ENCODE assay signal across 8 cellular contexts in genomic region chr1:30718636-30719405, GRCh38. TPM values are rescaled to one million over a fixed set of nuclear protein-coding genes. Genes with fewer than 3 reads are reported as not detected.
DNase-seq lines count a peak whose midpoint lies in the region; ATAC-seq and TF ChIP-seq lines count a peak whose summit lies in the region.

No MANE protein-coding gene starts in this region.

- H3K4me2 ChIP-seq in PC-9: peak overlapping the region; percentile 88

- no peaks in the 10 kb centered on the region for H3K27me3 ChIP-seq in PC-9 (ENCODE audit: insufficient read depth, low read depth)
- H3K27me3 ChIP-seq in esophagus squamous epithelium: no peaks in the 10 kb centered on the region

- peak; percentile 55 for ATAC-seq in GM19452 (IDR thresholded peaks at IDR 0.05; ENCODE audit: unreplicated experiment)
- ATAC-seq in naive thymus-derived CD8-positive, alpha-beta T cell: peak; percentile 68 to 69
- peak; percentile 70 to 77 for ATAC-seq in stimulated activated naive B cell treated with anti-CD40 and anti-IgM and Interleukin-4, amounts not matched to agents 10 μg/mL and 1 μg/mL and 100 μg/mL, for 72 hours (replicated peaks)

- no peaks in the 10 kb centered on the region for H3K9me3 ChIP-seq in PC-9 (ENCODE audit: insufficient read depth, low read depth)
- H3K9me3 ChIP-seq in esophagus squamous epithelium: peaks cover 0 to 8% (median 6%) of the 10 kb centered on the region in 3 donors

- WGBS in esophagus squamous epithelium, 2 donors: no CpG with 5 or more reads among the region's 66 CpGs

- H4K20me1 ChIP-seq in PC-9 (ENCODE audit: insufficient read depth): no peaks in the 10 kb centered on the region; the same call in 1 of the 2 replicates

- TF ChIP-seq POLR2A in esophagus squamous epithelium (IDR thresholded peaks at IDR 0.05): peak in 3 of 4 donors; percentile 81 to 96 (median 88)

- H3K27ac Mint-ChIP-seq in naive thymus-derived CD8-positive, alpha-beta T cell: peak overlapping the region; percentile 72 to 98 (median 96)
- peak overlapping the region; percentile 99 for H3K27ac Mint-ChIP-seq in stimulated activated naive B cell treated with anti-CD40 and anti-IgM and Interleukin-4, amounts not matched to agents 10 μg/mL and 1 μg/mL and 100 μg/mL, for 72 hours

- H3K4me1 ChIP-seq in PC-9 (replicated peaks; ENCODE audit: insufficient read depth) (0 out of 2 replicates have a peak, but pooled peaks cover 5% of the 10 kb centered on the region), esophagus squamous epithelium (peaks cover 0 to 34% (median 7%) of the 10 kb centered on the region in 3 donors)

- H3F3A ChIP-seq in PC-9 (ENCODE audit: insufficient read depth, low read depth): no peaks in the 10 kb centered on the region

- CTCF ChIA-PET in PC-9 (lab: Charles Lee): interaction anchor here (0.6 to 3.3 kb wide), 10 partner anchors 39 to 1070 kb away, joined by 3 to 84 read pairs (median 4); no protein-coding TSS in a partner anchor

- no peaks in the 10 kb centered on the region for H3K36me3 ChIP-seq in PC-9 (ENCODE audit: low read depth)
- H3K36me3 ChIP-seq in esophagus squamous epithelium: peaks cover 0 to 13% (median 0%) of the 10 kb centered on the region in 3 donors

- H3K4me1 Mint-ChIP-seq in naive thymus-derived CD8-positive, alpha-beta T cell: peaks cover 12 to 53% (median 49%) of the 10 kb centered on the region in 4 donors
- peaks cover 30 to 53% of the 10 kb centered on the region in 2 donors for H3K4me1 Mint-ChIP-seq in stimulated activated naive B cell treated with anti-CD40 and anti-IgM and Interleukin-4, amounts not matched to agents 10 μg/mL and 1 μg/mL and 100 μg/mL, for 72 hours

- no TSS peak for BruUV-seq in PC-9 (replicated peaks; lab: Mats Ljungman, UMichigan)

- peaks cover 0 to 3% (median 0%) of the 10 kb centered on the region in 9 donors for H3K9me3 Mint-ChIP-seq in naive thymus-derived CD8-positive, alpha-beta T cell
- peaks cover 0 to 5% of the 10 kb centered on the region in 2 donors for H3K9me3 Mint-ChIP-seq in stimulated activated naive B cell treated with anti-CD40 and anti-IgM and Interleukin-4, amounts not matched to agents 10 μg/mL and 1 μg/mL and 100 μg/mL, for 72 hours

- H3K9me2 ChIP-seq in PC-9 (ENCODE audit: insufficient read depth): no peaks in the 10 kb centered on the region

- DNase-seq in CMK (ENCODE audit: low read depth) (peak; percentile 93), HPDE6-E6E7 (ENCODE audit: extremely low spot score) (peak; percentile 86), PC-9 (peak; percentile 79 to 96), esophagus squamous epithelium (lab: John Stamatoyannopoulos, UW) (peak; percentile 50)
- DNase-seq in activated T-cell treated with anti-CD3 and anti-CD28 coated beads, Interleukin-2, amount 50 U/mL, for 48 hours: peak; percentile 94
- DNase-seq in naive thymus-derived CD8-positive, alpha-beta T cell: peak; percentile 79 to 98 (median 89)
- DNase-seq in stimulated activated naive B cell treated with anti-CD40 and anti-IgM and Interleukin-4, amounts not matched to agents 10 μg/mL and 1 μg/mL and 100 μg/mL, for 72 hours: peak; percentile 94

- H3K36me3 Mint-ChIP-seq in naive thymus-derived CD8-positive, alpha-beta T cell: peaks cover 0 to 16% (median 4%) of the 10 kb centered on the region in 3 donors
- H3K36me3 Mint-ChIP-seq in stimulated activated naive B cell treated with anti-CD40 and anti-IgM and Interleukin-4, amounts not matched to agents 10 μg/mL and 1 μg/mL and 100 μg/mL, for 72 hours: peaks cover 18 to 27% of the 10 kb centered on the region in 2 donors

- peak overlapping the region; percentile 80 to 95 (median 88) for H3K4me3 Mint-ChIP-seq in naive thymus-derived CD8-positive, alpha-beta T cell
- H3K4me3 Mint-ChIP-seq in stimulated activated naive B cell treated with anti-CD40 and anti-IgM and Interleukin-4, amounts not matched to agents 10 μg/mL and 1 μg/mL and 100 μg/mL, for 72 hours: peak overlapping the region; percentile 92 to 96

- peak overlapping the region; percentile 83 for H3K27ac ChIP-seq in PC-9
- H3K27ac ChIP-seq in esophagus squamous epithelium: peak overlapping the region; percentile 93 to 100 (median 99)

- peak overlapping the region; percentile 71 for H2AFZ ChIP-seq in PC-9

- H3K27me3 Mint-ChIP-seq in naive thymus-derived CD8-positive, alpha-beta T cell: no peaks in the 10 kb centered on the region
- no peaks in the 10 kb centered on the region for H3K27me3 Mint-ChIP-seq in stimulated activated naive B cell treated with anti-CD40 and anti-IgM and Interleukin-4, amounts not matched to agents 10 μg/mL and 1 μg/mL and 100 μg/mL, for 72 hours

- no peaks in the 10 kb centered on the region for H3K79me2 ChIP-seq in PC-9 (ENCODE audit: low read depth)

- TF ChIP-seq CTCF in PC-9 (conservative IDR thresholded peaks at IDR 0.05): peak; percentile 95
- TF ChIP-seq CTCF in esophagus squamous epithelium (IDR thresholded peaks at IDR 0.05): peak; percentile 98 to 99 (median 99)

- POLR2A ChIA-PET in PC-9 (lab: Charles Lee; ENCODE audit: unreplicated experiment): interaction anchor here (0.6 to 0.7 kb wide), 7 partner anchors 25 to 1221 kb away, joined by 3 to 30 read pairs (median 5); no protein-coding TSS in a partner anchor
- POLR2A ChIA-PET in naive thymus-derived CD8-positive, alpha-beta T cell (lab: Charles Lee): interaction anchor here (0.6 to 41.4 kb wide), 15 partner anchors 9 to 1537 kb away, joined by 3 to 1432 read pairs (median 5); partner anchors contain the start of genes LAPTM5, SNRNP40, SRSF4 and ZCCHC17

- H3K4me3 ChIP-seq in PC-9 (peak overlapping the region; percentile 77), esophagus squamous epithelium (peak overlapping the region; percentile 39 to 76 (median 66))

- intact Hi-C loops in PC-9 (cut with micrococcal nuclease; ENCODE audit: unreplicated experiment) (loop anchor here (1.0 to 5.0 kb wide), 5 partner anchors 38 to 1070 kb away; partner anchors contain the start of gene LAPTM5), esophagus squamous epithelium (cut with DNase I) (no loop called here)

RNA-seq across cellular contexts. Expression of gene MATN1, which starts 4.6 kb away (rescaled TPM):
- total RNA-seq in PC-9 (2021) (0.37 and 0.50 TPM in 2 replicates), esophagus squamous epithelium (not detected)
- total RNA-seq in naive thymus-derived CD8-positive, alpha-beta T cell: under 1 TPM; 0.47 to 0.96 TPM
- under 1 TPM in 1 of 3 donors, not detected in 2; 0.07 TPM for polyA plus RNA-seq in naive thymus-derived CD8-positive, alpha-beta T cell

RNA-seq across cellular contexts. Expression of gene LAPTM5, which starts 38.8 kb away (rescaled TPM):
- total RNA-seq in PC-9 (2021): 4.0 and 5.0 TPM in 2 replicates
- 10 to 100 TPM in 2 of 4 donors, 1 to 10 TPM in 2; 6.3 to 53.4 (median 24.6) TPM for total RNA-seq in esophagus squamous epithelium
- total RNA-seq in naive thymus-derived CD8-positive, alpha-beta T cell: 100 to 1,000 TPM; 565 to 585 TPM
- polyA plus RNA-seq in naive thymus-derived CD8-positive, alpha-beta T cell: 100 to 1,000 TPM; 534 to 602 (median 561) TPM

Comparison
In these comparisons a context has a peak if more than half of its experiments do, and no peak if none do; other contexts are left out.
1. Peak in every context shown above with its lines: DNase-seq, ATAC-seq, H3K4me3 ChIP-seq and H3K27ac ChIP-seq.
2. RNA of gene LAPTM5, which starts 38.8 kb away (total RNA-seq): 565 to 585 TPM in naive thymus-derived CD8-positive, alpha-beta T cell; 6.3 to 53.4 TPM in esophagus squamous epithelium and 4.0 to 5.0 TPM in PC-9; every median in the first group is over 10 times any median in the second.